ENCODE assay signal across 1 cellular context in the genomic region with DNA sequence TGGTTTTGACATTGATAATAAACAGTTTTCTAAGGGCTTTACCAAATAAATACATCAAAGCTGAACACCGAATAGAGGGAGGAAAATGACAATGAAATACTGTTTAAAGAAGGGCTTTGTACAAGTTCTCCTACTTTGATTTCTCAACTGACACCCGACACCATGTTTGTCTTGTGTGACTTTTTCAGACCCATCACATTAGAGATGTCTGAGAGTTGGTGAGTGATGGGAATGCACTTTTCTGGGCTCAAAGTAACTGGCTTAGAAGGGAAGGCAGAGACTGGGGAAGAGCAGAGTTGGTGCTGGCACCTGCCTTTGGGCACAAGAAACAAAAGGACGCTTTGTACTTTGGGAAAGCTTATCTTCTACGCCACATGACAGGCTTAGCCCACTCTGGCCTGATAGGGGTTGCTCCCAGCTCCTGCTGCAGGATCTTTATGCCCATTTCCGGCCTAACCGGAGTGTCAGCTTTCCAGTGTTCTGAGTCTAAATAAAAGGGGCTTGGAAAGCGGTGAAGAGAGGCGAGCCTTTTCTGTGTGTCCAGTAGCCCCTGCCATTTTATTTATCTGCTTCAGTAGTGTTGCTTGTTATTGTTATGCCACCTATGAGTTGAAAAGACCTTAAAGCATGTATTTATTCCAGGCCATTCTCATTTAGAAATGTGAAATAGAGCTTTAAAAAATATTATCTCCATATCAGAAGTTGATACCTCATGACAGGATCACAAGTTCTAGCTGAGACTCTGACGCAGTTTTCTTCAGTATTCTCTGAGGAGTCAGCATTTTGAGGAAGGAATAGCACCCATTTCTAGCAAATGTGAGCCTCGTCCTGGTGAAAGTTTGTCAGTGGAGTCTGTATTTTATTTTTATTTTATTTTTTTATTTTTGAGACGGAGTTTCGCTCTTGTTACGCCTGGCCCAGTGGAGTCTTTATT.
TF ChIP-seq lines count a peak whose summit lies in the region.

No MANE protein-coding gene starts in this region.

TF ChIP-seq in HepG2, 621 proteins besides CTCF, POLR2A, EP300 and RAD21 (continued from another document and continues in another):
- TF ChIP-seq, protein P1, sequence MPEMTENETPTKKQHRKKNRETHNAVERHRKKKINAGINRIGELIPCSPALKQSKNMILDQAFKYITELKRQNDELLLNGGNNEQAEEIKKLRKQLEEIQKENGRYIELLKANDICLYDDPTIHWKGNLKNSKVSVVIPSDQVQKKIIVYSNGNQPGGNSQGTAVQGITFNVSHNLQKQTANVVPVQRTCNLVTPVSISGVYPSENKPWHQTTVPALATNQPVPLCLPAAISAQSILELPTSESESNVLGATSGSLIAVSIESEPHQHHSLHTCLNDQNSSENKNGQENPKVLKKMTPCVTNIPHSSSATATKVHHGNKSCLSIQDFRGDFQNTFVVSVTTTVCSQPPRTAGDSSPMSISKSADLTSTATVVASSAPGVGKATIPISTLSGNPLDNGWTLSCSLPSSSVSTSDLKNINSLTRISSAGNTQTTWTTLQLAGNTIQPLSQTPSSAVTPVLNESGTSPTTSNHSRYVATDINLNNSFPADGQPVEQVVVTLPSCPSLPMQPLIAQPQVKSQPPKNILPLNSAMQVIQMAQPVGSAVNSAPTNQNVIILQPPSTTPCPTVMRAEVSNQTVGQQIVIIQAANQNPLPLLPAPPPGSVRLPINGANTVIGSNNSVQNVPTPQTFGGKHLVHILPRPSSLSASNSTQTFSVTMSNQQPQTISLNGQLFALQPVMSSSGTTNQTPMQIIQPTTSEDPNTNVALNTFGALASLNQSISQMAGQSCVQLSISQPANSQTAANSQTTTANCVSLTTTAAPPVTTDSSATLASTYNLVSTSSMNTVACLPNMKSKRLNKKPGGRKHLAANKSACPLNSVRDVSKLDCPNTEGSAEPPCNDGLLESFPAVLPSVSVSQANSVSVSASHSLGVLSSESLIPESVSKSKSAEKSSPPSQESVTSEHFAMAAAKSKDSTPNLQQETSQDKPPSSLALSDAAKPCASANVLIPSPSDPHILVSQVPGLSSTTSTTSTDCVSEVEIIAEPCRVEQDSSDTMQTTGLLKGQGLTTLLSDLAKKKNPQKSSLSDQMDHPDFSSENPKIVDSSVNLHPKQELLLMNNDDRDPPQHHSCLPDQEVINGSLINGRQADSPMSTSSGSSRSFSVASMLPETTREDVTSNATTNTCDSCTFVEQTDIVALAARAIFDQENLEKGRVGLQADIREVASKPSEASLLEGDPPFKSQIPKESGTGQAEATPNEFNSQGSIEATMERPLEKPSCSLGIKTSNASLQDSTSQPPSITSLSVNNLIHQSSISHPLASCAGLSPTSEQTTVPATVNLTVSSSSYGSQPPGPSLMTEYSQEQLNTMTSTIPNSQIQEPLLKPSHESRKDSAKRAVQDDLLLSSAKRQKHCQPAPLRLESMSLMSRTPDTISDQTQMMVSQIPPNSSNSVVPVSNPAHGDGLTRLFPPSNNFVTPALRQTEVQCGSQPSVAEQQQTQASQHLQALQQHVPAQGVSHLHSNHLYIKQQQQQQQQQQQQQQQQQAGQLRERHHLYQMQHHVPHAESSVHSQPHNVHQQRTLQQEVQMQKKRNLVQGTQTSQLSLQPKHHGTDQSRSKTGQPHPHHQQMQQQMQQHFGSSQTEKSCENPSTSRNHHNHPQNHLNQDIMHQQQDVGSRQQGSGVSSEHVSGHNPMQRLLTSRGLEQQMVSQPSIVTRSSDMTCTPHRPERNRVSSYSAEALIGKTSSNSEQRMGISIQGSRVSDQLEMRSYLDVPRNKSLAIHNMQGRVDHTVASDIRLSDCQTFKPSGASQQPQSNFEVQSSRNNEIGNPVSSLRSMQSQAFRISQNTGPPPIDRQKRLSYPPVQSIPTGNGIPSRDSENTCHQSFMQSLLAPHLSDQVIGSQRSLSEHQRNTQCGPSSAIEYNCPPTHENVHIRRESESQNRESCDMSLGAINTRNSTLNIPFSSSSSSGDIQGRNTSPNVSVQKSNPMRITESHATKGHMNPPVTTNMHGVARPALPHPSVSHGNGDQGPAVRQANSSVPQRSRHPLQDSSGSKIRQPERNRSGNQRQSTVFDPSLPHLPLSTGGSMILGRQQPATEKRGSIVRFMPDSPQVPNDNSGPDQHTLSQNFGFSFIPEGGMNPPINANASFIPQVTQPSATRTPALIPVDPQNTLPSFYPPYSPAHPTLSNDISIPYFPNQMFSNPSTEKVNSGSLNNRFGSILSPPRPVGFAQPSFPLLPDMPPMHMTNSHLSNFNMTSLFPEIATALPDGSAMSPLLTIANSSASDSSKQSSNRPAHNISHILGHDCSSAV (CRISPR knock-in tag; IDR thresholded peaks at IDR 0.05; ENCODE audit: borderline replicate concordance): no peak
- TF ChIP-seq TBX3 (IDR thresholded peaks at IDR 0.05; ENCODE audit: borderline replicate concordance): peak; percentile 61; the same call in 1 of the 2 replicates
- TF ChIP-seq NCOA2 (CRISPR knock-in tag; IDR thresholded peaks at IDR 0.05): peak; percentile 87
- TF ChIP-seq, protein P2, sequence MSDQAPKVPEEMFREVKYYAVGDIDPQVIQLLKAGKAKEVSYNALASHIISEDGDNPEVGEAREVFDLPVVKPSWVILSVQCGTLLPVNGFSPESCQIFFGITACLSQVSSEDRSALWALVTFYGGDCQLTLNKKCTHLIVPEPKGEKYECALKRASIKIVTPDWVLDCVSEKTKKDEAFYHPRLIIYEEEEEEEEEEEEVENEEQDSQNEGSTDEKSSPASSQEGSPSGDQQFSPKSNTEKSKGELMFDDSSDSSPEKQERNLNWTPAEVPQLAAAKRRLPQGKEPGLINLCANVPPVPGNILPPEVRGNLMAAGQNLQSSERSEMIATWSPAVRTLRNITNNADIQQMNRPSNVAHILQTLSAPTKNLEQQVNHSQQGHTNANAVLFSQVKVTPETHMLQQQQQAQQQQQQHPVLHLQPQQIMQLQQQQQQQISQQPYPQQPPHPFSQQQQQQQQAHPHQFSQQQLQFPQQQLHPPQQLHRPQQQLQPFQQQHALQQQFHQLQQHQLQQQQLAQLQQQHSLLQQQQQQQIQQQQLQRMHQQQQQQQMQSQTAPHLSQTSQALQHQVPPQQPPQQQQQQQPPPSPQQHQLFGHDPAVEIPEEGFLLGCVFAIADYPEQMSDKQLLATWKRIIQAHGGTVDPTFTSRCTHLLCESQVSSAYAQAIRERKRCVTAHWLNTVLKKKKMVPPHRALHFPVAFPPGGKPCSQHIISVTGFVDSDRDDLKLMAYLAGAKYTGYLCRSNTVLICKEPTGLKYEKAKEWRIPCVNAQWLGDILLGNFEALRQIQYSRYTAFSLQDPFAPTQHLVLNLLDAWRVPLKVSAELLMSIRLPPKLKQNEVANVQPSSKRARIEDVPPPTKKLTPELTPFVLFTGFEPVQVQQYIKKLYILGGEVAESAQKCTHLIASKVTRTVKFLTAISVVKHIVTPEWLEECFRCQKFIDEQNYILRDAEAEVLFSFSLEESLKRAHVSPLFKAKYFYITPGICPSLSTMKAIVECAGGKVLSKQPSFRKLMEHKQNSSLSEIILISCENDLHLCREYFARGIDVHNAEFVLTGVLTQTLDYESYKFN (CRISPR knock-in tag; conservative IDR thresholded peaks at IDR 0.05): peak; percentile 77
- TF ChIP-seq, protein P3, sequence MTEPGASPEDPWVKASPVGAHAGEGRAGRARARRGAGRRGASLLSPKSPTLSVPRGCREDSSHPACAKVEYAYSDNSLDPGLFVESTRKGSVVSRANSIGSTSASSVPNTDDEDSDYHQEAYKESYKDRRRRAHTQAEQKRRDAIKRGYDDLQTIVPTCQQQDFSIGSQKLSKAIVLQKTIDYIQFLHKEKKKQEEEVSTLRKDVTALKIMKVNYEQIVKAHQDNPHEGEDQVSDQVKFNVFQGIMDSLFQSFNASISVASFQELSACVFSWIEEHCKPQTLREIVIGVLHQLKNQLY (CRISPR knock-in tag; IDR thresholded peaks at IDR 0.05): 0 out of 2 replicates have a peak, but pooled peaks have one; percentile 27
- TF ChIP-seq PHB2 (IDR thresholded peaks at IDR 0.05; ENCODE audit: partially characterized antibody): no peak
- no peak for TF ChIP-seq ZNF775 (CRISPR knock-in tag; IDR thresholded peaks at IDR 0.05; ENCODE audit: borderline replicate concordance)
- TF ChIP-seq ZC3H13 (CRISPR knock-in tag; IDR thresholded peaks at IDR 0.05): no peak
- no peak for TF ChIP-seq ZMAT3 (CRISPR knock-in tag; conservative IDR thresholded peaks at IDR 0.05)
- TF ChIP-seq FOXJ3 (CRISPR knock-in tag; IDR thresholded peaks at IDR 0.05; ENCODE audit: borderline replicate concordance): peak; percentile 60; the same call in 1 of the 2 replicates
- TF ChIP-seq, protein P4, sequence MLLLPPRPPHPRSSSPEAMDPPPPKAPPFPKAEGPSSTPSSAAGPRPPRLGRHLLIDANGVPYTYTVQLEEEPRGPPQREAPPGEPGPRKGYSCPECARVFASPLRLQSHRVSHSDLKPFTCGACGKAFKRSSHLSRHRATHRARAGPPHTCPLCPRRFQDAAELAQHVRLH (CRISPR knock-in tag; IDR thresholded peaks at IDR 0.05; ENCODE audit: borderline replicate concordance, low read depth): no peak
- peak; percentile 64 for TF ChIP-seq HDAC1 (CRISPR knock-in tag; IDR thresholded peaks at IDR 0.05)
- TF ChIP-seq ELF3 (CRISPR knock-in tag; IDR thresholded peaks at IDR 0.05): peak; percentile 48; the same call in 1 of the 2 replicates
- TF ChIP-seq ZNF230 (CRISPR knock-in tag; IDR thresholded peaks at IDR 0.05): no peak
- TF ChIP-seq, protein P5, sequence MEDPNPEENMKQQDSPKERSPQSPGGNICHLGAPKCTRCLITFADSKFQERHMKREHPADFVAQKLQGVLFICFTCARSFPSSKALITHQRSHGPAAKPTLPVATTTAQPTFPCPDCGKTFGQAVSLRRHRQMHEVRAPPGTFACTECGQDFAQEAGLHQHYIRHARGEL (CRISPR knock-in tag; IDR thresholded peaks at IDR 0.05): no peak
- TF ChIP-seq FOXA3 (CRISPR knock-in tag; IDR thresholded peaks at IDR 0.05): peak; percentile 93
- TF ChIP-seq, protein P6, sequence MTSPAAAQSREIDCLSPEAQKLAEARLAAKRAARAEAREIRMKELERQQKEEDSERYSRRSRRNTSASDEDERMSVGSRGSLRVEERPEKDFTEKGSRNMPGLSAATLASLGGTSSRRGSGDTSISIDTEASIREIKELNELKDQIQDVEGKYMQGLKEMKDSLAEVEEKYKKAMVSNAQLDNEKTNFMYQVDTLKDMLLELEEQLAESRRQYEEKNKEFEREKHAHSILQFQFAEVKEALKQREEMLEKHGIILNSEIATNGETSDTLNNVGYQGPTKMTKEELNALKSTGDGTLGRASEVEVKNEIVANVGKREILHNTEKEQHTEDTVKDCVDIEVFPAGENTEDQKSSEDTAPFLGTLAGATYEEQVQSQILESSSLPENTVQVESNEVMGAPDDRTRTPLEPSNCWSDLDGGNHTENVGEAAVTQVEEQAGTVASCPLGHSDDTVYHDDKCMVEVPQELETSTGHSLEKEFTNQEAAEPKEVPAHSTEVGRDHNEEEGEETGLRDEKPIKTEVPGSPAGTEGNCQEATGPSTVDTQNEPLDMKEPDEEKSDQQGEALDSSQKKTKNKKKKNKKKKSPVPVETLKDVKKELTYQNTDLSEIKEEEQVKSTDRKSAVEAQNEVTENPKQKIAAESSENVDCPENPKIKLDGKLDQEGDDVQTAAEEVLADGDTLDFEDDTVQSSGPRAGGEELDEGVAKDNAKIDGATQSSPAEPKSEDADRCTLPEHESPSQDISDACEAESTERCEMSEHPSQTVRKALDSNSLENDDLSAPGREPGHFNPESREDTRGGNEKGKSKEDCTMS (CRISPR knock-in tag; conservative IDR thresholded peaks at IDR 0.05): no peak
- TF ChIP-seq CBFB (CRISPR knock-in tag; IDR thresholded peaks at IDR 0.05): 0 out of 2 replicates have a peak, but pooled peaks have one; percentile 26
- 0 out of 2 replicates have a peak, but pooled peaks have one; percentile 42 for TF ChIP-seq ZNF501 (CRISPR knock-in tag; IDR thresholded peaks at IDR 0.05)
- peak; percentile 30; the same call in 1 of the 2 replicates for TF ChIP-seq ELF1 (CRISPR knock-in tag; IDR thresholded peaks at IDR 0.05)
- peak; percentile 60; the same call in 1 of the 2 replicates for TF ChIP-seq SNAPC2 (CRISPR knock-in tag; IDR thresholded peaks at IDR 0.05)
- no peak for TF ChIP-seq PCBP1 (IDR thresholded peaks at IDR 0.05; ENCODE audit: borderline replicate concordance, low read depth, low read length)
- TF ChIP-seq ZNF430 (CRISPR knock-in tag; IDR thresholded peaks at IDR 0.05): peak; percentile 23; the same call in 1 of the 2 replicates
- peak; percentile 30; the same call in 1 of the 2 replicates for TF ChIP-seq ZFY (CRISPR knock-in tag; IDR thresholded peaks at IDR 0.05)
- TF ChIP-seq, protein P7, sequence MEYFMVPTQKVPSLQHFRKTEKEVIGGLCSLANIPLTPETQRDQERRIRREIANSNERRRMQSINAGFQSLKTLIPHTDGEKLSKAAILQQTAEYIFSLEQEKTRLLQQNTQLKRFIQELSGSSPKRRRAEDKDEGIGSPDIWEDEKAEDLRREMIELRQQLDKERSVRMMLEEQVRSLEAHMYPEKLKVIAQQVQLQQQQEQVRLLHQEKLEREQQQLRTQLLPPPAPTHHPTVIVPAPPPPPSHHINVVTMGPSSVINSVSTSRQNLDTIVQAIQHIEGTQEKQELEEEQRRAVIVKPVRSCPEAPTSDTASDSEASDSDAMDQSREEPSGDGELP (IDR thresholded peaks at IDR 0.05; ENCODE audit: borderline replicate concordance, low read depth): peak; percentile 35; the same call in 1 of the 2 replicates
- TF ChIP-seq ZNF672 (CRISPR knock-in tag; IDR thresholded peaks at IDR 0.05): no peak
- no peak for TF ChIP-seq KMT2A (CRISPR knock-in tag; IDR thresholded peaks at IDR 0.05)
- TF ChIP-seq HOXA3 (CRISPR knock-in tag; IDR thresholded peaks at IDR 0.05): peak; percentile 30; the same call in 1 of the 2 replicates
- no peak for TF ChIP-seq RFXAP (CRISPR knock-in tag; IDR thresholded peaks at IDR 0.05; ENCODE audit: borderline replicate concordance)
- no peak for TF ChIP-seq NPAS2 (CRISPR knock-in tag; IDR thresholded peaks at IDR 0.05; ENCODE audit: borderline replicate concordance)
- TF ChIP-seq, protein P8, sequence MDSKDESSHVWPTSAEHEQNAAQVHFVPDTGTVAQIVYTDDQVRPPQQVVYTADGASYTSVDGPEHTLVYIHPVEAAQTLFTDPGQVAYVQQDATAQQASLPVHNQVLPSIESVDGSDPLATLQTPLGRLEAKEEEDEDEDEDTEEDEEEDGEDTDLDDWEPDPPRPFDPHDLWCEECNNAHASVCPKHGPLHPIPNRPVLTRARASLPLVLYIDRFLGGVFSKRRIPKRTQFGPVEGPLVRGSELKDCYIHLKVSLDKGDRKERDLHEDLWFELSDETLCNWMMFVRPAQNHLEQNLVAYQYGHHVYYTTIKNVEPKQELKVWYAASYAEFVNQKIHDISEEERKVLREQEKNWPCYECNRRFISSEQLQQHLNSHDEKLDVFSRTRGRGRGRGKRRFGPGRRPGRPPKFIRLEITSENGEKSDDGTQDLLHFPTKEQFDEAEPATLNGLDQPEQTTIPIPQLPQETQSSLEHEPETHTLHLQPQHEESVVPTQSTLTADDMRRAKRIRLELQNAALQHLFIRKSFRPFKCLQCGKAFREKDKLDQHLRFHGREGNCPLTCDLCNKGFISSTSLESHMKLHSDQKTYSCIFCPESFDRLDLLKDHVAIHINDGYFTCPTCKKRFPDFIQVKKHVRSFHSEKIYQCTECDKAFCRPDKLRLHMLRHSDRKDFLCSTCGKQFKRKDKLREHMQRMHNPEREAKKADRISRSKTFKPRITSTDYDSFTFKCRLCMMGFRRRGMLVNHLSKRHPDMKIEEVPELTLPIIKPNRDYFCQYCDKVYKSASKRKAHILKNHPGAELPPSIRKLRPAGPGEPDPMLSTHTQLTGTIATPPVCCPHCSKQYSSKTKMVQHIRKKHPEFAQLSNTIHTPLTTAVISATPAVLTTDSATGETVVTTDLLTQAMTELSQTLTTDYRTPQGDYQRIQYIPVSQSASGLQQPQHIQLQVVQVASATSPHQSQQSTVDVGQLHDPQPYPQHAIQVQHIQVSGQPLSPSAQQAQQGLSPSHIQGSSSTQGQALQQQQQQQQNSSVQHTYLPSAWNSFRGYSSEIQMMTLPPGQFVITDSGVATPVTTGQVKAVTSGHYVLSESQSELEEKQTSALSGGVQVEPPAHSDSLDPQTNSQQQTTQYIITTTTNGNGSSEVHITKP (CRISPR knock-in tag; IDR thresholded peaks at IDR 0.05; ENCODE audit: low read depth): peak; percentile 94
